In the genomic region with DNA sequence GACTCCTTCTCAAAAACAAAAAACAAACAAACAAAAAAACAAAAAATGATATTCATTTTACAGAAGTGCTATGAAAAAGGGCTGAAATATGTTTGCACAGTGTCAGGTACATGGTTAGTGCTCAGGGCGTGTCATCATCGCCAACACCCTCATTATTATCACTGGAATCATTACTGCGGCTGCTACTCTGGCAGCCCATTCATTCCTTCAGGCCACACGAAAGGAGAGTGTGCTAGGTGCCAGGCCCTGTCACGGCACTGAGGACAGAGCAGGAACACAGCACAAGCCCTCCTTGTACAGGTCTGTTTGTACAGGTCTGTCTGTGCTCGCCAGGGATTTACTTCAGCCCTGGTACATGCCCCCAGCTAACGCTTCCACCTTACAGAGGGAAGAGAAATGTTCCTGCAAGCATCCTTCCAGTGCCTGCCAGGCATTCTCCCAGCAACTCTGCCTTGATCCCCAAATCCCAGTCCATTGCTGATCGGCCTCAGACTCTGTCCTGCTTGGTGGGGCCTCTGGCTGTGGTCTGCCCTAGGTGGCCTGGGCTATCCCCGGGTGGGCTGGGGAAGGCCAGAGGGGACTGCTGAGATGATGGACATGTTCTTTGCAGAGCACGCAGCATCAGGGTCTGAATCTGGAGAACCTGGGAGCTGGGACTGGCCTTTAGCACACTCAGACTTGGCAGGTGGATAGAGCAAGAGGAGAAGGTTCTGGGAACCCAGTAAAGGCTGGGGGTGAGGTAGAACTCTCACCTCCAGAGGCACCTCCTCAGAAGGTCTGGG, we compare ENCODE assay signal across 29 cellular contexts.
"Had no signal": no experiment of that assay in that cellular context is flagged by ENCODE, and none has a peak within 500 bp of the region (broad histone marks: within the 10 kb centered on the region; RNA-seq: fewer than 3 reads in every experiment).

No MANE protein-coding gene starts in this region.

- H3K4me3 ChIP-seq: adrenal gland, body of pancreas, breast epithelium, MG63, SJSA1 had no signal

- H3K36me3 ChIP-seq: adrenal gland, breast epithelium, MG63, SJSA1 had no signal

- DNase-seq: activated CD4-positive, alpha-beta T cell treated with anti-CD3 and anti-CD28 coated beads, Interleukin-2, amount 10 ng/mL, durations not matched to agents 24 days and 14 days; activated CD4-positive, alpha-beta T cell treated with anti-CD3 and anti-CD28 coated beads, Interleukin-2, amount 50 U/mL, for 4 hours; activated CD8-positive, alpha-beta T cell treated with anti-CD3 and anti-CD28 coated beads for 36 hours; activated gamma-delta T cell; activated naive CD4-positive, alpha-beta T cell treated with Interleukin-2 at 50 U/mL for 16 hours; activated T-cell treated with anti-CD3 and anti-CD28 coated beads, Interleukin-2, amount 50 U/mL, for 1 hour; activated T-cell treated with anti-CD3 and anti-CD28 coated beads, Interleukin-2, amount 50 U/mL, for 72 hours; adrenal gland; body of pancreas; Kasumi-1; KBM-7; MG63; NCI-H1048; NCI-H1105 treated with DMSO at 0.1 percent for 48 hours; NCI-H1436 treated with DMSO at 0.1 percent for 48 hours; NCI-H1694 treated with DMSO at 0.1 percent for 48 hours; NCI-H2081; NCI-H2171 treated with DMSO at 0.1 percent for 48 hours; NCI-H2227 treated with DMSO at 0.1 percent for 48 hours; NCI-H446; NCI-H510A treated with DMSO at 0.1 percent for 48 hours; NK-92 treated with Interleukin-12 subunit alpha and Interleukin-12 subunit beta, amount 100 ng/mL, for 24 hours; OCI-M1; SHP77 treated with DMSO at 0.1 percent for 48 hours; SW 1271; T1000 had no signal

- H3K27me3 ChIP-seq: adrenal gland, body of pancreas, breast epithelium, MG63 had no signal

- ATAC-seq: activated CD8-positive, alpha-beta T cell treated with anti-CD3 and anti-CD28 coated beads for 36 hours; activated naive CD4-positive, alpha-beta T cell treated with anti-CD3 and anti-CD28 coated beads, Interleukin-2, amount 50 U/mL, for 72 hours; activated T-cell treated with anti-CD3 and anti-CD28 coated beads, Interleukin-2, amount 50 U/mL, for 72 hours; body of pancreas had no signal

- H3K27ac ChIP-seq: adrenal gland, body of pancreas, breast epithelium, SJSA1 had no signal

- H3K9me3 ChIP-seq: adrenal gland, body of pancreas, breast epithelium, MG63, SJSA1 had no signal

- H3K4me1 ChIP-seq: adrenal gland, body of pancreas, breast epithelium, SJSA1 had no signal
